8 cellular contexts compared by ENCODE assay signal in genomic region chr1:21904725-21905520, GRCh38. TPM values are rescaled to one million over a fixed set of nuclear protein-coding genes. Genes with fewer than 3 reads are reported as not detected.
A peak's percentile ranks its signal among the peaks of the same experiment; 100 is the strongest.
DNase-seq lines count a peak whose midpoint lies in the region; ATAC-seq and TF ChIP-seq lines count a peak whose summit lies in the region.

No MANE protein-coding gene starts in this region.

- peak overlapping the region; percentile 72 for H2BK120ac ChIP-seq in trophoblast cell (ENCODE audit: insufficient read depth, low read length, poor library complexity)

- H2BK12ac ChIP-seq in trophoblast cell (ENCODE audit: low read length), result peak overlapping the region; percentile 55

- H3K4ac ChIP-seq in trophoblast cell (ENCODE audit: low read depth, low read length), result peak overlapping the region; percentile 21

- H3K27me3 ChIP-seq in PC-3 (ENCODE audit: low read length) (no peaks in the 10 kb centered on the region), trophoblast cell (ENCODE audit: insufficient read depth, low read length) (no peaks in the 10 kb centered on the region)

- no peak overlapping the region for H3K23ac ChIP-seq in trophoblast cell (ENCODE audit: low read length)

- H3K79me2 ChIP-seq in PC-3 (ENCODE audit: low read length) (no peaks in the 10 kb centered on the region), trophoblast cell (ENCODE audit: control insufficient read depth, insufficient read depth, low read length, poor library complexity) (peaks cover 22% of the 10 kb centered on the region)

- ATAC-seq in PC-3, result peak; percentile 64
- ATAC-seq in GM18498 (IDR thresholded peaks at IDR 0.05; ENCODE audit: unreplicated experiment), result no peak
- ATAC-seq in GM18867 (IDR thresholded peaks at IDR 0.05; ENCODE audit: unreplicated experiment), result no peak

- intact Hi-C loops in PC-3 (cut with micrococcal nuclease), result no loop called here

- no peak overlapping the region for H3K9ac ChIP-seq in PC-3 (ENCODE audit: low read length)
- H3K9ac ChIP-seq in trophoblast cell (ENCODE audit: low read length), result no peak overlapping the region

- POLR2A ChIA-PET in PC-3 (lab: Charles Lee; ENCODE audit: unreplicated experiment), result no interaction called here

- H3K4me1 Mint-ChIP-seq in endothelial cell (ENCODE audit: unreplicated experiment), result peaks cover 78% of the 10 kb centered on the region

- H2AFZ ChIP-seq in PC-3 (ENCODE audit: low read length) (no peak overlapping the region), trophoblast cell (ENCODE audit: insufficient read depth, low read length, poor library complexity) (peak overlapping the region; percentile 7)

- H3K36me3 ChIP-seq in PC-3 (ENCODE audit: low read depth, low read length), result no peaks in the 10 kb centered on the region
- no peaks in the 10 kb centered on the region for H3K36me3 ChIP-seq in trophoblast cell (ENCODE audit: control insufficient read depth in 1 of 2, insufficient read depth in 2 of 2, low read length in 2 of 2)

- no peaks in the 10 kb centered on the region for H4K20me1 ChIP-seq in PC-3 (ENCODE audit: low read length)

- peak overlapping the region; percentile 43 for H4K8ac ChIP-seq in trophoblast cell (ENCODE audit: low read depth, low read length)

- peaks cover 68% of the 10 kb centered on the region for H3K79me1 ChIP-seq in trophoblast cell (ENCODE audit: low read length)

- H3K9me3 ChIP-seq in PC-3 (ENCODE audit: low read length), result no peaks in the 10 kb centered on the region
- no peaks in the 10 kb centered on the region for H3K9me3 ChIP-seq in trophoblast cell (ENCODE audit: insufficient read depth, low read depth, low read length)

- no peak for TF ChIP-seq CTCF in PC-3 (conservative IDR thresholded peaks at IDR 0.05; ENCODE audit: low read depth, low read length)
- TF ChIP-seq CTCF in endothelial cell (IDR thresholded peaks at IDR 0.05; ENCODE audit: unreplicated experiment), result no peak

- DNase-seq in GDM1 (lab: John Stamatoyannopoulos, UW) (peak; percentile 90), PC-3 (peak; percentile 72), endothelial cell (ENCODE audit: low spot score) (no peak), trophoblast cell (peak; percentile 86 to 90), retina (no peak), NCI-H2081 treated with DMSO at 0.1 percent for 48 hours (lab: John Stamatoyannopoulos, UW) (no peak)

- no TSS peak for BruUV-seq in PC-3 (replicated peaks; lab: Mats Ljungman, UMichigan)

- H3K4me3 Mint-ChIP-seq in endothelial cell (ENCODE audit: unreplicated experiment), result peak overlapping the region; percentile 83

- H3K9me2 ChIP-seq in PC-3 (replicated peaks; ENCODE audit: low read length), result no peaks in the 10 kb centered on the region

- peak overlapping the region; percentile 88 for H4K91ac ChIP-seq in trophoblast cell (ENCODE audit: low read depth, low read length)

- H3K18ac ChIP-seq in trophoblast cell (ENCODE audit: low read length), result peak overlapping the region; percentile 83

- CTCF ChIA-PET in PC-3 (lab: Charles Lee), result no interaction called here

- peaks cover 25% of the 10 kb centered on the region for H3K36me3 Mint-ChIP-seq in endothelial cell (ENCODE audit: low read depth, unreplicated experiment)

- H3F3A ChIP-seq in PC-3 (ENCODE audit: low read length, unreplicated experiment), result no peaks in the 10 kb centered on the region

- peak overlapping the region; percentile 55 for H2BK5ac ChIP-seq in trophoblast cell (ENCODE audit: low read depth, low read length, poor library complexity)

- H3K14ac ChIP-seq in trophoblast cell (ENCODE audit: low read length), result peak overlapping the region; percentile 68

- H3K4me1 ChIP-seq in PC-3 (ENCODE audit: insufficient read depth, low read length) (no peaks in the 10 kb centered on the region; the same call in 1 of the 2 replicates), trophoblast cell (ENCODE audit: control insufficient read depth in 1 of 2, insufficient read depth in 2 of 2, low read length in 2 of 2) (peaks cover 68 to 73% of the 10 kb centered on the region in 2 experiments)

- H3K4me2 ChIP-seq in PC-3 (ENCODE audit: low read length) (no peak overlapping the region), trophoblast cell (ENCODE audit: low read length) (no peak overlapping the region)

- H3K4me3 ChIP-seq in PC-3 (ENCODE audit: low read length) (no peak overlapping the region), trophoblast cell (ENCODE audit: low read depth, low read length) (no peak overlapping the region)

- H3K27me3 Mint-ChIP-seq in endothelial cell (ENCODE audit: unreplicated experiment), result peaks cover 20% of the 10 kb centered on the region

- H3K27ac Mint-ChIP-seq in endothelial cell (ENCODE audit: unreplicated experiment), result peak overlapping the region; percentile 97

- no peaks in the 10 kb centered on the region for H3K9me3 Mint-ChIP-seq in endothelial cell (ENCODE audit: unreplicated experiment)

- H2AK5ac ChIP-seq in trophoblast cell (ENCODE audit: low read length), result peak overlapping the region; percentile 72

- no CpG with 5 or more reads among the region's 22 CpGs for WGBS in trophoblast cell (ENCODE audit: extremely low coverage, insufficient coverage, insufficient read length)

- peak overlapping the region; percentile 15; the same call in 1 of the 2 replicates for H3K27ac ChIP-seq in PC-3 (ENCODE audit: low read length)
- peak overlapping the region; percentile 88 for H3K27ac ChIP-seq in trophoblast cell (ENCODE audit: low read depth, low read length)

- no peak overlapping the region for H4K12ac ChIP-seq in trophoblast cell (ENCODE audit: low read depth, low read length)

RNA-seq across cellular contexts. Expression of gene HSPG2, which starts 32.2 kb away (rescaled TPM):
- total RNA-seq in PC-3 (2014; rRNA removed) (35.1 and 56.0 TPM in 2 replicates), endothelial cell (ENCODE audit: unreplicated experiment) (1,732 TPM)
- polyA plus RNA-seq in trophoblast cell (2013), result 97.2 and 106 TPM in 2 replicates

Comparison
In these comparisons a context has a peak if more than half of its experiments do, and no peak if none do; other contexts are left out.
1. DNase-seq: peak in GDM1 (single experiment), PC-3 (single experiment) and trophoblast cell (2 of 2); none in endothelial cell (single experiment), retina (single experiment) and NCI-H2081 treated with DMSO at 0.1 percent for 48 hours (single experiment).
2. RNA of gene HSPG2, which starts 32.2 kb away (total RNA-seq): 1,732 TPM in endothelial cell (single experiment); 35.1 to 56.0 TPM in PC-3; every median in the first group is over 10 times any median in the second.